Comparison of ENCODE assay signal across 20 cellular contexts in the genomic region with DNA sequence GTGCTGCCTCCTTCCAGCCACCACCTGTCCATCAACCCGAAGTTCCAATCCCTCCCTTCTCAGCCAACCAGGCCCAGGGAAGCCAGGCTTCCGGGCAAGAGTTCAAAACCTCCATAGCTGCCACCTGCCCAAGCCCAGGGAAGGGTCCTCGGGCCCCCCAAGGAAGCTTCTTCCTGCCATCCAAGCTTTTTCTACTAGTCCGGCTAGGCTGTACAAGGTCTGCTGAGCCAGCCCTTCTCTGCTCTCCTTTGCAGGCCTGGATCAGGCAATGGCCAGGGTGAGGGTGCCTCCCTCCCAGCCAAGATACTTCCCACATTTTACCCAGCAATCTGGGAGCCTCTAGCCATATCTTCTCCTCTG.
"Had no signal": no experiment of that assay in that cellular context is flagged by ENCODE, and none has a peak within 500 bp of the region (broad histone marks: within the 10 kb centered on the region; RNA-seq: fewer than 3 reads in every experiment).

No MANE protein-coding gene starts in this region.

- H3K27ac ChIP-seq: colonic mucosa, epithelial cell of prostate, gastrocnemius medialis, lower lobe of right lung, neural progenitor cell, right atrium auricular region, skin epidermis, thyroid gland had no signal

- H3K36me3 ChIP-seq: colonic mucosa, gastrocnemius medialis, lower lobe of right lung, neural progenitor cell, right atrium auricular region, spleen, thyroid gland had no signal

- H3K9ac ChIP-seq: neural progenitor cell had no signal

- H3K27me3 ChIP-seq: colonic mucosa, gastrocnemius medialis, neural progenitor cell, right atrium auricular region, spleen, thyroid gland had no signal

- H3K4me3 ChIP-seq: colonic mucosa, gastrocnemius medialis, lower lobe of right lung, neural progenitor cell, right atrium auricular region, skin epidermis, spleen, thyroid gland had no signal

- H3K9me3 ChIP-seq: colonic mucosa, gastrocnemius medialis, lower lobe of right lung, thyroid gland had no signal

- H3K4me1 ChIP-seq: colonic mucosa, gastrocnemius medialis, lower lobe of right lung, neural progenitor cell, spleen had no signal

- H3K4me2 ChIP-seq: neural progenitor cell had no signal

- DNase-seq: central memory CD4-positive, alpha-beta T cell; colonic mucosa; effector CD8-positive, alpha-beta T cell; foreskin fibroblast; gastrocnemius medialis; left ventricle myocardium superior; lower lobe of right lung; midbrain; naive thymus-derived CD4-positive, alpha-beta T cell; nucleus accumbens; stimulated activated CD4-positive, alpha-beta T cell treated with anti-CD3 and anti-CD28 coated beads, Interleukin-15, amount 100 ng/mL, for 24 hours; stimulated activated CD4-positive, alpha-beta T cell treated with anti-CD3 and anti-CD28 coated beads, Interleukin-2, amount 100 ng/mL, for 48 hours; stimulated activated naive B cell treated with anti-CD40 and anti-IgM and Interleukin-4, amounts not matched to agents 10 μg/mL and 1 μg/mL and 100 μg/mL, for 72 hours; thyroid gland had no signal

- H2AFZ ChIP-seq: neural progenitor cell had no signal

- ATAC-seq: esophagus mucosa; gastrocnemius medialis; left ventricle myocardium superior; lower lobe of right lung; naive thymus-derived CD4-positive, alpha-beta T cell; stimulated activated naive B cell treated with anti-CD40 and anti-IgM and Interleukin-4, amounts not matched to agents 10 μg/mL and 1 μg/mL and 100 μg/mL, for 72 hours had no signal
